In genomic region chr13:51959773-51960172, GRCh38 we compare ENCODE assay signal across 1 cellular context.
TF ChIP-seq lines count a peak whose summit lies in the region.

No MANE protein-coding gene starts in this region.

TF ChIP-seq in K562, 482 proteins besides CTCF, POLR2A, EP300 and RAD21 (continued from another document):
- no peak for TF ChIP-seq SFPQ (IDR thresholded peaks at IDR 0.05; ENCODE audit: low read depth, low read length)
- no peak for TF ChIP-seq HDAC8 (tag; IDR thresholded peaks at IDR 0.05)
- TF ChIP-seq ZBTB9 (CRISPR knock-in tag; IDR thresholded peaks at IDR 0.05), result no peak
- TF ChIP-seq ZBTB33 (CRISPR knock-in tag; IDR thresholded peaks at IDR 0.05), result peak; percentile 55; the same call in 1 of the 2 replicates
- TF ChIP-seq CEBPG (CRISPR knock-in tag; IDR thresholded peaks at IDR 0.05), result peak; percentile 74
- TF ChIP-seq CEBPG (tag; conservative IDR thresholded peaks at IDR 0.05 in 1 of 2, IDR thresholded peaks at IDR 0.05 in 1 of 2), result no peak
- no peak for TF ChIP-seq PPARD (CRISPR knock-in tag; IDR thresholded peaks at IDR 0.05)
- TF ChIP-seq CC2D1A (IDR thresholded peaks at IDR 0.05), result no peak
- TF ChIP-seq IRF2 (CRISPR knock-in tag; IDR thresholded peaks at IDR 0.05), result no peak
- no peak for TF ChIP-seq BRF2 (IDR thresholded peaks at IDR 0.05; ENCODE audit: borderline replicate concordance, insufficient read depth, insufficient read length)
